In genomic region chr4:1713003-1713397, GRCh38 we compare ENCODE assay signal across 8 cellular contexts. TPM values are rescaled to one million over a fixed set of nuclear protein-coding genes. Genes with fewer than 3 reads are reported as not detected.
DNase-seq lines count a peak whose midpoint lies in the region; ATAC-seq lines count a peak whose summit lies in the region.

No MANE protein-coding gene starts in this region.

- H3K27ac Mint-ChIP-seq in T-helper 17 cell: peak overlapping the region; percentile 92

- H3K27ac ChIP-seq in skin epidermis: peak overlapping the region; percentile 61 to 100 (median 99)

- DNase-seq in T-helper 17 cell: no peak
- DNase-seq in germinal center (ENCODE audit: low spot score): peak; percentile 27
- DNase-seq in DMS153 (lab: John Stamatoyannopoulos, UW): no peak
- DNase-seq in NCI-H1417 (lab: John Stamatoyannopoulos, UW): no peak
- no peak for DNase-seq in NK-92 treated with Interleukin-12 subunit alpha and Interleukin-12 subunit beta, amount 100 ng/mL, for 24 hours (lab: John Stamatoyannopoulos, UW)

- no peaks in the 10 kb centered on the region for H3K27me3 Mint-ChIP-seq in T-helper 17 cell

- ATAC-seq in HG02798 (IDR thresholded peaks at IDR 0.05; ENCODE audit: poor library complexity, unreplicated experiment) (peak; percentile 5), T-helper 17 cell (peak; percentile 1)

- H3K36me3 Mint-ChIP-seq in T-helper 17 cell (ENCODE audit: low read depth): peaks cover 5% of the 10 kb centered on the region

- peak overlapping the region; percentile 93 for H3K4me3 Mint-ChIP-seq in T-helper 17 cell

- peaks cover 31% of the 10 kb centered on the region for H3K4me1 Mint-ChIP-seq in T-helper 17 cell

- 0 out of 2 replicates have a peak, but pooled peaks cover 2% of the 10 kb centered on the region for H3K36me3 ChIP-seq in ES-I3 (ENCODE audit: insufficient read depth, low read length)

- H3K4me1 ChIP-seq in ES-I3 (ENCODE audit: insufficient read depth, low read length): peaks cover 4% of the 10 kb centered on the region; the same call in 1 of the 2 replicates

- peak overlapping the region; percentile 61 to 96 (median 81) for H3K4me3 ChIP-seq in skin epidermis

- H3K9me3 ChIP-seq in ES-I3 (ENCODE audit: control insufficient read depth, insufficient read depth, low read length): no peaks in the 10 kb centered on the region
- H3K9me3 ChIP-seq in T-helper 17 cell (ENCODE audit: control insufficient read depth, low read length, poor library complexity, severe bottlenecking): no peaks in the 10 kb centered on the region

- H3K9ac ChIP-seq in ES-I3 (ENCODE audit: low read depth, low read length): peak overlapping the region; percentile 89; the same call in 1 of the 2 replicates

RNA-seq across cellular contexts. Expression of gene SLBP, which starts 0.9 kb away (rescaled TPM):
- total RNA-seq in T-helper 17 cell: 10 to 100 TPM; 24.9 to 36.0 TPM

RNA-seq across cellular contexts. Expression of gene TMEM129, which starts 8.1 kb away (rescaled TPM):
- total RNA-seq in T-helper 17 cell: 10 to 100 TPM; 18.4 to 18.5 TPM

RNA-seq across cellular contexts. Expression of gene TACC3, which starts 8.3 kb away (rescaled TPM):
- total RNA-seq in T-helper 17 cell: 10 to 100 TPM; 73.4 to 91.8 TPM

RNA-seq across cellular contexts. Expression of gene FAM53A, which starts 28.9 kb away (rescaled TPM):
- total RNA-seq in T-helper 17 cell: 1 to 10 TPM; 2.4 to 3.1 TPM
